In genomic region chr3:120449701-120450216, GRCh38 we compare ENCODE assay signal across 8 cellular contexts. TPM values are rescaled to one million over a fixed set of nuclear protein-coding genes. Genes with fewer than 3 reads are reported as not detected.
DNase-seq lines count a peak whose midpoint lies in the region; ATAC-seq and TF ChIP-seq lines count a peak whose summit lies in the region.

No MANE protein-coding gene starts in this region.

- no peak for TF ChIP-seq EP300 in transverse colon (IDR thresholded peaks at IDR 0.05; ENCODE audit: low read depth)

- intact Hi-C loops in activated CD4-positive, alpha-beta T cell treated with anti-CD3 and anti-CD28 coated beads, Interleukin-2, amount 10 ng/mL, durations not matched to agents 24 days and 14 days (cut with micrococcal nuclease), result no loop called here
- intact Hi-C loops in MCF 10A (cut with micrococcal nuclease) (loop anchor here (1.0 to 2.0 kb wide), 2 partner anchors 47 to 58 kb away; no protein-coding TSS in a partner anchor), left lung (cut with DNase I) (no loop called here), transverse colon (cut with DNase I; ENCODE audit: low total_unique reads) (loop anchor here (10.0 kb wide), 1 partner anchor 55 kb away; no protein-coding TSS in a partner anchor)

- H3K36me3 ChIP-seq in left lung (no peaks in the 10 kb centered on the region), transverse colon (no peaks in the 10 kb centered on the region)

- no peak for DNase-seq in activated CD4-positive, alpha-beta T cell treated with anti-CD3 and anti-CD28 coated beads, Interleukin-2, amount 10 ng/mL, durations not matched to agents 24 days and 14 days
- no peak for DNase-seq in activated CD4-positive, alpha-beta T cell treated with anti-CD3 and anti-CD28 coated beads, Interleukin-2, amount 50 U/mL, for 1 hour
- DNase-seq in MCF 10A (ENCODE audit: unreplicated experiment) (peak; percentile 22), left lung (no peak), transverse colon (no peak), NCI-H1092 (lab: John Stamatoyannopoulos, UW) (no peak)

- peak overlapping the region; percentile 84 for H3K4me3 Mint-ChIP-seq in activated CD4-positive, alpha-beta T cell treated with anti-CD3 and anti-CD28 coated beads, Interleukin-2, amount 10 ng/mL, durations not matched to agents 24 days and 14 days
- peak overlapping the region; percentile 86 for H3K4me3 Mint-ChIP-seq in MCF 10A (ENCODE audit: unreplicated experiment)

- ATAC-seq in left lung (peak; percentile 13), GM21619 (IDR thresholded peaks at IDR 0.05; ENCODE audit: unreplicated experiment) (no peak), HG03139 (IDR thresholded peaks at IDR 0.05; ENCODE audit: unreplicated experiment) (no peak)

- no peaks in the 10 kb centered on the region for H3K9me3 ChIP-seq in left lung
- H3K9me3 ChIP-seq in transverse colon, result no peaks in the 10 kb centered on the region

- H3K4me1 ChIP-seq in left lung (peaks cover 9 to 30% of the 10 kb centered on the region in 2 donors), transverse colon (peaks cover 9 to 33% (median 22%) of the 10 kb centered on the region in 4 donors)

- no peak overlapping the region for H3K27ac Mint-ChIP-seq in activated CD4-positive, alpha-beta T cell treated with anti-CD3 and anti-CD28 coated beads, Interleukin-2, amount 10 ng/mL, durations not matched to agents 24 days and 14 days
- peak overlapping the region; percentile 90 for H3K27ac Mint-ChIP-seq in MCF 10A (ENCODE audit: low read depth, unreplicated experiment)

- CTCF ChIA-PET in MCF 10A (lab: Yijun Ruan, JAX), result interaction anchor here (0.7 to 1.2 kb wide), 4 partner anchors 33 to 108 kb away, joined by 3 to 5 read pairs (median 4); no protein-coding TSS in a partner anchor

- H3K27me3 Mint-ChIP-seq in activated CD4-positive, alpha-beta T cell treated with anti-CD3 and anti-CD28 coated beads, Interleukin-2, amount 10 ng/mL, durations not matched to agents 24 days and 14 days, result peaks cover 67% of the 10 kb centered on the region
- H3K27me3 Mint-ChIP-seq in MCF 10A (ENCODE audit: insufficient read depth, unreplicated experiment), result no peaks in the 10 kb centered on the region

- peak overlapping the region; percentile 79 to 89 for H3K27ac ChIP-seq in left lung
- H3K27ac ChIP-seq in transverse colon, result peak overlapping the region; percentile 86 to 97 (median 92)

- no peaks in the 10 kb centered on the region for H3K9me3 Mint-ChIP-seq in activated CD4-positive, alpha-beta T cell treated with anti-CD3 and anti-CD28 coated beads, Interleukin-2, amount 10 ng/mL, durations not matched to agents 24 days and 14 days
- H3K9me3 Mint-ChIP-seq in MCF 10A (ENCODE audit: unreplicated experiment), result no peaks in the 10 kb centered on the region

- peaks cover 7% of the 10 kb centered on the region for H3K4me1 Mint-ChIP-seq in activated CD4-positive, alpha-beta T cell treated with anti-CD3 and anti-CD28 coated beads, Interleukin-2, amount 10 ng/mL, durations not matched to agents 24 days and 14 days
- H3K4me1 Mint-ChIP-seq in MCF 10A (ENCODE audit: insufficient read depth, unreplicated experiment), result peaks cover 15% of the 10 kb centered on the region

- H3K4me3 ChIP-seq in left lung, result peak overlapping the region; percentile 52 to 59
- peak overlapping the region; percentile 56 to 89 (median 76) for H3K4me3 ChIP-seq in transverse colon

- TSS peak; percentile 59 for BruUV-seq in MCF 10A (replicated peaks; lab: Mats Ljungman, UMichigan)

- in situ Hi-C loops in transverse colon (cut with MboI; ENCODE audit: low pct_ligation_motif_present in 1 of 4, low pct_unique_long_range_greater_than_20kb in 1 of 4, low sequenced_read_pairs in 3 of 4), result no loop called here

- 5 to 10% methylated on average over 10 of the region's 10 CpGs for WGBS in transverse colon (ENCODE audit: low coverage in 1 of 2), 2 donors

- TF ChIP-seq CTCF in MCF 10A (IDR thresholded peaks at IDR 0.05; ENCODE audit: unreplicated experiment) (no peak), left lung (IDR thresholded peaks at IDR 0.05) (no peak), transverse colon (IDR thresholded peaks at IDR 0.05) (no peak)

- POLR2A ChIA-PET in MCF 10A (lab: Yijun Ruan, JAX), result interaction anchor here (0.6 to 1.6 kb wide), 5 partner anchors 8 to 1612 kb away, joined by 3 to 4 read pairs (median 3); no protein-coding TSS in a partner anchor

- no peak for TF ChIP-seq POLR2A in transverse colon (IDR thresholded peaks at IDR 0.05)

- H3K27me3 ChIP-seq in left lung, result peaks cover 0 to 58% of the 10 kb centered on the region in 2 donors
- peaks cover 11% of the 10 kb centered on the region for H3K27me3 ChIP-seq in transverse colon

- no peaks in the 10 kb centered on the region for H3K36me3 Mint-ChIP-seq in activated CD4-positive, alpha-beta T cell treated with anti-CD3 and anti-CD28 coated beads, Interleukin-2, amount 10 ng/mL, durations not matched to agents 24 days and 14 days (ENCODE audit: low read depth)
- no peaks in the 10 kb centered on the region for H3K36me3 Mint-ChIP-seq in MCF 10A (ENCODE audit: insufficient read depth, unreplicated experiment)

RNA-seq across cellular contexts. Expression of gene FSTL1, which starts 1.0 kb away (rescaled TPM):
- 0.12 and 0.26 TPM in 2 replicates for total RNA-seq in activated CD4-positive, alpha-beta T cell treated with anti-CD3 and anti-CD28 coated beads, Interleukin-2, amount 10 ng/mL, durations not matched to agents 24 days and 14 days
- total RNA-seq in MCF 10A (2022) (49.4 and 56.4 TPM in 2 replicates), left lung (100 to 1,000 TPM; 265 to 530 TPM), transverse colon (100 to 1,000 TPM in 1 of 4 donors, 10 to 100 TPM in 3; 81.2 to 106 (median 91.8) TPM)

Comparison
In these comparisons a context has a peak if more than half of its experiments do, and no peak if none do; other contexts are left out.
1. RNA of gene FSTL1, which starts 1.0 kb away (total RNA-seq): 265 to 530 TPM in left lung, 81.2 to 106 TPM in transverse colon and 49.4 to 56.4 TPM in MCF 10A; 0.12 to 0.26 TPM in activated CD4-positive, alpha-beta T cell treated with anti-CD3 and anti-CD28 coated beads, Interleukin-2, amount 10 ng/mL, durations not matched to agents 24 days and 14 days; every median in the first group is over 10 times any median in the second.
2. intact Hi-C loops: an anchor here in MCF 10A (1.0 to 2.0 kb wide) and transverse colon (10.0 kb wide); none called in activated CD4-positive, alpha-beta T cell treated with anti-CD3 and anti-CD28 coated beads, Interleukin-2, amount 10 ng/mL, durations not matched to agents 24 days and 14 days and left lung.